In the genomic region with DNA sequence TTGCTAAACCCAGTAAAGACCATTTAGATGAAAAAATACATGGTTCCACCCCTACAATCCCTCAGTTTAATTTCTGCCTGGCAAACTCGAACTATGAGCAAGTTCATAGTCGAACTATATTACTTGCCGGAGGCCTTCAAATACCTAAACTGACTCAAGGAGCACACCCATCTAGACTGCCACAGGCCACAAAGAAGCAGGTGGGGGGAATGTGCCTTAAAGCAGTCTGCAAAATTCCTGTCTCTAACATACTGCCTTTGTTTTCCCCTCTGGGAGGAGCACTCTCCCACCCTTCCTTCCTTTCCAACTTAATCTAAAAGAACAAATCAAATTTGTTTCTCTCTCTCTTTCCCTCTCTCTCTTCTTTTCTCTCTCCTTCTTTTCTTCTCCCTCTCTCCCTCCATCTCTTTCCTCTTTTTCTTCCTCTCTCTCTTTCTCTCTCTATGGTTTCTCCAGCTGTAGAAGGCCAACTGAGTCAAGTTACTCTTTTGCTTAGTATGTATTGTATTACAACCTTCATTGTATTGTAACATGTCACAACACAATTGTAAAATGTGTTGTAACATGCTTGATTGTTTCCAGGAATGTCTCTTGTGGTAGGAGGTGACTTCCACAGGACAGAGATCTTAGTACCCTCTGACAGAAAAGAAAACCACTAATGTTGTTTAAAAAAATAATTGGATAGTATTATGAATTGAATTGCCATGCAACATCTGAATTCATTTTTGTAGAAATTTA, we compare ENCODE assay signal across 1 cellular context.
TF ChIP-seq lines count a peak whose summit lies in the region.

No MANE protein-coding gene starts in this region.

TF ChIP-seq in WTC11, 78 proteins besides CTCF, POLR2A, EP300 and RAD21 (continued from another document):
- TF ChIP-seq, protein P1, sequence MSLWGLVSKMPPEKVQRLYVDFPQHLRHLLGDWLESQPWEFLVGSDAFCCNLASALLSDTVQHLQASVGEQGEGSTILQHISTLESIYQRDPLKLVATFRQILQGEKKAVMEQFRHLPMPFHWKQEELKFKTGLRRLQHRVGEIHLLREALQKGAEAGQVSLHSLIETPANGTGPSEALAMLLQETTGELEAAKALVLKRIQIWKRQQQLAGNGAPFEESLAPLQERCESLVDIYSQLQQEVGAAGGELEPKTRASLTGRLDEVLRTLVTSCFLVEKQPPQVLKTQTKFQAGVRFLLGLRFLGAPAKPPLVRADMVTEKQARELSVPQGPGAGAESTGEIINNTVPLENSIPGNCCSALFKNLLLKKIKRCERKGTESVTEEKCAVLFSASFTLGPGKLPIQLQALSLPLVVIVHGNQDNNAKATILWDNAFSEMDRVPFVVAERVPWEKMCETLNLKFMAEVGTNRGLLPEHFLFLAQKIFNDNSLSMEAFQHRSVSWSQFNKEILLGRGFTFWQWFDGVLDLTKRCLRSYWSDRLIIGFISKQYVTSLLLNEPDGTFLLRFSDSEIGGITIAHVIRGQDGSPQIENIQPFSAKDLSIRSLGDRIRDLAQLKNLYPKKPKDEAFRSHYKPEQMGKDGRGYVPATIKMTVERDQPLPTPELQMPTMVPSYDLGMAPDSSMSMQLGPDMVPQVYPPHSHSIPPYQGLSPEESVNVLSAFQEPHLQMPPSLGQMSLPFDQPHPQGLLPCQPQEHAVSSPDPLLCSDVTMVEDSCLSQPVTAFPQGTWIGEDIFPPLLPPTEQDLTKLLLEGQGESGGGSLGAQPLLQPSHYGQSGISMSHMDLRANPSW (CRISPR knock-in tag; conservative IDR thresholded peaks at IDR 0.05; ENCODE audit: low read depth), result no peak
- no peak for TF ChIP-seq ZNF232 (CRISPR knock-in tag; IDR thresholded peaks at IDR 0.05)
- no peak for TF ChIP-seq ZNF121 (CRISPR knock-in tag; IDR thresholded peaks at IDR 0.05)
- TF ChIP-seq, protein P2, sequence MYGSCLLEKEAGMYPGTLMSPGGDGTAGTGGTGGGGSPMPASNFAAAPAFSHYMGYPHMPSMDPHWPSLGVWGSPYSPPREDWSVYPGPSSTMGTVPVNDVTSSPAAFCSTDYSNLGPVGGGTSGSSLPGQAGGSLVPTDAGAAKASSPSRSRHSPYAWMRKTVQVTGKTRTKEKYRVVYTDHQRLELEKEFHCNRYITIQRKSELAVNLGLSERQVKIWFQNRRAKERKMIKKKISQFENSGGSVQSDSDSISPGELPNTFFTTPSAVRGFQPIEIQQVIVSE (CRISPR knock-in tag; IDR thresholded peaks at IDR 0.05; ENCODE audit: borderline replicate concordance), result no peak
- no peak for TF ChIP-seq PRRX2 (CRISPR knock-in tag; IDR thresholded peaks at IDR 0.05)
